31 cellular contexts compared by ENCODE assay signal in genomic region chr2:114968748-114969400, GRCh38.
"Had no signal": no experiment of that assay in that cellular context is flagged by ENCODE, and none has a peak within 500 bp of the region (broad histone marks: within the 10 kb centered on the region; RNA-seq: fewer than 3 reads in every experiment).

No MANE protein-coding gene starts in this region.

- H3K4me3 ChIP-seq: esophagus muscularis mucosa, gastrocnemius medialis, heart left ventricle had no signal

- H3K27ac ChIP-seq: brain microvascular endothelial cell, esophagus muscularis mucosa, foreskin keratinocyte, gastrocnemius medialis, heart left ventricle had no signal

- H3K4me1 ChIP-seq: esophagus muscularis mucosa, foreskin keratinocyte, gastrocnemius medialis, heart left ventricle had no signal

- H3K27me3 ChIP-seq: brain microvascular endothelial cell, esophagus muscularis mucosa, foreskin keratinocyte, gastrocnemius medialis had no signal

- ATAC-seq: activated CD4-positive, alpha-beta T cell treated with anti-CD3 and anti-CD28 coated beads for 36 hours; activated T-cell treated with anti-CD3 and anti-CD28 coated beads, Interleukin-2, amount 50 U/mL, for 72 hours; effector memory CD8-positive, alpha-beta T cell; foreskin keratinocyte; gastrocnemius medialis; heart left ventricle had no signal

- DNase-seq: activated CD4-positive, alpha-beta memory T cell treated with anti-CD3 and anti-CD28 coated beads, Interleukin-2, amount 10 ng/mL, durations not matched to agents 7 days and 5 days; activated CD4-positive, alpha-beta T cell treated with anti-CD3 and anti-CD28 coated beads for 36 hours; activated CD4-positive, alpha-beta T cell treated with anti-CD3 and anti-CD28 coated beads, Interleukin-2, amount 10 ng/mL, durations not matched to agents 7 days and 5 days; activated CD4-positive, alpha-beta T cell treated with anti-CD3 and anti-CD28 coated beads, Interleukin-2, amount 50 U/mL, for 4 hours; activated CD4-positive, CD25-positive, alpha-beta regulatory T cell; activated CD4-positive, CD25-positive, alpha-beta regulatory T cell treated with anti-CD3 and anti-CD28 coated beads, Interleukin-2, amount 50 U/mL, for 72 hours; activated CD8-positive, alpha-beta memory T cell treated with anti-CD3 and anti-CD28 coated beads, Interleukin-2, amount 50 U/mL, for 48 hours; activated effector memory CD4-positive, alpha-beta T cell treated with Interleukin-2 at 50 U/mL for 16 hours; activated gamma-delta T cell treated with Interleukin-2 at 50 U/mL for 16 hours; activated naive CD4-positive, alpha-beta T cell treated with anti-CD3 and anti-CD28 coated beads, Interleukin-2, amount 50 U/mL, for 16 hours; activated naive CD4-positive, alpha-beta T cell treated with Interleukin-2 at 50 U/mL for 16 hours; activated T-cell treated with anti-CD3 and anti-CD28 coated beads for 4 hours; activated T-cell treated with anti-CD3 and anti-CD28 coated beads, Interleukin-2, amount 50 U/mL, for 24 hours; activated T-cell treated with anti-CD3 and anti-CD28 coated beads, Interleukin-2, amount 50 U/mL, for 72 hours; amniotic stem cell; anterior cingulate cortex; brain microvascular endothelial cell; cortex of kidney; dermis blood vessel endothelial cell; effector CD4-positive, alpha-beta T cell; effector memory CD8-positive, alpha-beta T cell; erythroblast; foreskin keratinocyte; gastrocnemius medialis; glutamatergic neuron; heart left ventricle; T-helper 2 cell had no signal

- H3K36me3 ChIP-seq: brain microvascular endothelial cell, esophagus muscularis mucosa, gastrocnemius medialis, heart left ventricle had no signal

- FAIRE-seq: astrocyte, bronchial epithelial cell, colon had no signal

- H3K9me3 ChIP-seq: esophagus muscularis mucosa, gastrocnemius medialis, heart left ventricle had no signal
